Comparison of ENCODE assay signal across 16 cellular contexts in genomic region chr18:50461251-50461650, GRCh38.
"Had no signal": no experiment of that assay in that cellular context is flagged by ENCODE, and none has a peak within 500 bp of the region (broad histone marks: within the 10 kb centered on the region; RNA-seq: fewer than 3 reads in every experiment).

No MANE protein-coding gene starts in this region.

- DNase-seq: nephron progenitor cell; pancreas; right cardiac atrium; right lobe of liver; sigmoid colon; small intestine; stimulated activated CD4-positive, alpha-beta T cell treated with anti-CD3 and anti-CD28 coated beads, Interleukin-15, amount 100 ng/mL, for 24 hours; stimulated activated CD4-positive, alpha-beta T cell treated with anti-CD3 and anti-CD28 coated beads, Interleukin-2, amount 100 ng/mL, for 24 hours; stimulated activated CD4-positive, alpha-beta T cell treated with anti-CD3 and anti-CD28 coated beads, Interleukin-2, amount 100 ng/mL, for 48 hours; stimulated activated CD4-positive, alpha-beta T cell treated with anti-CD3 and anti-CD28 coated beads, Interleukin-4, amount 100 ng/mL, for 24 hours; stimulated activated naive B cell treated with anti-CD40 and anti-IgM and Interleukin-4, amounts not matched to agents 10 μg/mL and 1 μg/mL and 100 μg/mL, for 72 hours; stimulated activated naive CD4-positive, alpha-beta T cell treated with Interleukin-2 at 50 U/mL for 16 hours; stomach; thyroid gland; trophoblast cell; upper lobe of left lung had no signal
